15 cellular contexts compared by ENCODE assay signal in the genomic region with DNA sequence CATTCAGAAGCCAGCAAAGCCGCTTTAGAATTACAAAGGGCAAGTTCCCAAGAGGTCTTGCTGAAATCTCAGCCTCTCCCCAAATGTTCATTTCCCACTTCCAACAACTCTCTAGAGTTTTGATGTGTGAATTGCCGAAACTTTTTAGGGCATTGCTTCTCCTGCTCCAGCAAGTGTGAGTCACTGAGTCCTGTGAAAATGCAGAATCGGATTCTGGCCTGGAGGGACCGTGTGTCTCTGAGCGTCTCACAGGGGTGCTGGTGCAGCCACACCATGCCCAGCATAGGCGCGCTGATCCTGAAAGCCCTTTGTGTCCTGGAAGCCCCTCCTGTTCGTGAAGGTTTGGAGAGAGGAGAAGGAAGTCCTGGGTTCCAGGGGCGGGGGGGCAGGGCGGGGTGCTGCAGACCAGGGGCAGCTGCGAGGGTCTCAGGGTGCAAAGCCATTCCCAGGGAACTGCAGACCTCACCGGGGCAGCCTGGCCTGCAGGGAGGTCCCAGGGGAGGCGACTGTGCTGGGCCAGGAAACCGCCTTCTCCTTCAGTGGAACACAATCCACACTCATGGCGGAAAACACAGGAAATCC. TPM values are rescaled to one million over a fixed set of nuclear protein-coding genes. Genes with fewer than 3 reads are reported as not detected.
DNase-seq lines count a peak whose midpoint lies in the region; ATAC-seq and TF ChIP-seq lines count a peak whose summit lies in the region.
"Had no signal": no experiment of that assay in that cellular context is flagged by ENCODE, and none has a peak within 500 bp of the region (broad histone marks: within the 10 kb centered on the region; RNA-seq: fewer than 3 reads in every experiment).

No MANE protein-coding gene starts in this region.

- H2AK5ac ChIP-seq in mesenchymal stem cell (ENCODE audit: low read length, severe bottlenecking): no peak overlapping the region

- H2AFZ ChIP-seq in mesenchymal stem cell (ENCODE audit: low read depth, low read length): no peak overlapping the region

- no peak overlapping the region for H2BK12ac ChIP-seq in mesenchymal stem cell (ENCODE audit: low read length in 2 of 2)

- in situ Hi-C loops in transverse colon (cut with MboI; ENCODE audit: low pct_ligation_motif_present in 1 of 4, low pct_unique_long_range_greater_than_20kb in 1 of 4, low sequenced_read_pairs in 3 of 4): no loop called here

- H4K8ac ChIP-seq in mesenchymal stem cell (ENCODE audit: low read length): no peak overlapping the region

- 67% methylated on average over 14 of the region's 15 CpGs for WGBS in mesenchymal stem cell
- 57 to 61% methylated on average over 1 to 15 of the region's 15 CpGs for WGBS in transverse colon (ENCODE audit: low coverage in 1 of 2), 2 donors

- H3K4me1 ChIP-seq in mesenchymal stem cell (ENCODE audit: control insufficient read depth, insufficient read depth, low read depth, low read length) (peaks cover 46% of the 10 kb centered on the region), transverse colon (peaks cover 3 to 42% (median 12%) of the 10 kb centered on the region in 4 donors)
- H3K4me1 ChIP-seq: A549 had no signal

- H3K27ac Mint-ChIP-seq in activated naive CD4-positive, alpha-beta T cell treated with anti-CD3 and anti-CD28 coated beads, Interleukin-2, amount 50 U/mL, for 72 hours: peak overlapping the region in 1 of 2 donors; percentile 56
- H3K27ac Mint-ChIP-seq: dendritic cell treated with granulocyte-macrophage colony-stimulating factor and Interleukin-4, amounts not matched to agents 40 ng/mL and 50 ng/mL, for 4 days had no signal

- no peak for DNase-seq in Right ventricle myocardium superior
- no peak for DNase-seq in left cardiac atrium
- peak; percentile 62 for DNase-seq in dermis blood vessel endothelial cell
- DNase-seq in mesenchymal stem cell: peak; percentile 20
- no peak for DNase-seq in transverse colon
- DNase-seq in HuH-7 (ENCODE audit: low spot score): no peak
- no peak for DNase-seq in activated naive CD4-positive, alpha-beta T cell treated with Interleukin-2 at 50 U/mL for 16 hours
- DNase-seq in activated naive CD4-positive, alpha-beta T cell treated with anti-CD3 and anti-CD28 coated beads, Interleukin-2, amount 50 U/mL, for 72 hours (ENCODE audit: low spot score in 2 of 2): no peak
- DNase-seq: DMS153; foreskin melanocyte; naive thymus-derived CD8-positive, alpha-beta T cell; NCI-H2107; stimulated activated CD4-positive, alpha-beta T cell treated with anti-CD3 and anti-CD28 coated beads, Interleukin-12 subunit alpha, Interleukin-12 subunit beta, amount 100 ng/mL, for 4 hours had no signal

- TF ChIP-seq POLR2A in transverse colon (IDR thresholded peaks at IDR 0.05): no peak

- no peak overlapping the region for H2BK15ac ChIP-seq in mesenchymal stem cell (ENCODE audit: low read depth, poor library complexity, severe bottlenecking)

- peak overlapping the region; percentile 45 for H3K9ac ChIP-seq in mesenchymal stem cell (ENCODE audit: low read length)

- H2BK5ac ChIP-seq in mesenchymal stem cell (ENCODE audit: low read depth, low read length, poor library complexity, severe bottlenecking): no peak overlapping the region

- peak overlapping the region in 1 of 2 experiments; percentile 13 for H3K18ac ChIP-seq in mesenchymal stem cell (ENCODE audit: low read depth in 1 of 2, low read length in 2 of 2)

- H3K36me3 ChIP-seq in mesenchymal stem cell (ENCODE audit: control insufficient read depth in 1 of 2, insufficient read depth in 2 of 2, low read depth in 1 of 2, low read length in 2 of 2): peaks cover 0 to 6% of the 10 kb centered on the region in 2 experiments
- no peaks in the 10 kb centered on the region for H3K36me3 ChIP-seq in transverse colon

- no peak overlapping the region for H4K91ac ChIP-seq in mesenchymal stem cell (ENCODE audit: low read length)

- H3K27ac ChIP-seq in mesenchymal stem cell (ENCODE audit: low read length, poor library complexity, severe bottlenecking): no peak overlapping the region
- H3K27ac ChIP-seq in transverse colon: peak overlapping the region; percentile 20 to 62 (median 52)
- H3K27ac ChIP-seq: A549 had no signal

- no peak for TF ChIP-seq EP300 in transverse colon (IDR thresholded peaks at IDR 0.05; ENCODE audit: low read depth)

- no peak for TF ChIP-seq CTCF in transverse colon (IDR thresholded peaks at IDR 0.05)

- H3K14ac ChIP-seq in mesenchymal stem cell (ENCODE audit: low read length in 2 of 2): no peak overlapping the region

- H3K4me2 ChIP-seq in mesenchymal stem cell (ENCODE audit: low read length, poor library complexity, severe bottlenecking): no peak overlapping the region
- H3K4me2 ChIP-seq: A549 had no signal

- H3K27me3 ChIP-seq in mesenchymal stem cell (ENCODE audit: control insufficient read depth in 1 of 2, insufficient read depth in 1 of 2, low read length in 2 of 2): peaks cover 0 to 56% of the 10 kb centered on the region in 2 experiments
- H3K27me3 ChIP-seq in transverse colon: peaks cover 18% of the 10 kb centered on the region

- peak overlapping the region in 1 of 2 experiments; percentile 64 for H3K4me3 ChIP-seq in mesenchymal stem cell (ENCODE audit: insufficient read depth in 1 of 2, low read depth in 1 of 2, low read length in 2 of 2)
- H3K4me3 ChIP-seq in transverse colon: no peak overlapping the region
- H3K4me3 ChIP-seq: A549 had no signal

- no peak overlapping the region for H3K23ac ChIP-seq in mesenchymal stem cell (ENCODE audit: low read length in 2 of 2)

- peaks cover 3 to 4% of the 10 kb centered on the region in 2 donors for H3K9me3 Mint-ChIP-seq in activated naive CD4-positive, alpha-beta T cell treated with anti-CD3 and anti-CD28 coated beads, Interleukin-2, amount 50 U/mL, for 72 hours

- ATAC-seq in Right ventricle myocardium superior (ENCODE audit: poor library complexity) (peak; percentile 8), left cardiac atrium (no peak)
- ATAC-seq in activated naive CD4-positive, alpha-beta T cell treated with anti-CD3 and anti-CD28 coated beads, Interleukin-2, amount 50 U/mL, for 72 hours: no peak
- ATAC-seq: A549; naive thymus-derived CD8-positive, alpha-beta T cell had no signal

- H3K79me1 ChIP-seq in mesenchymal stem cell (replicated peaks; ENCODE audit: low read length, poor library complexity, severe bottlenecking): no peaks in the 10 kb centered on the region

- no peak overlapping the region for H2BK120ac ChIP-seq in mesenchymal stem cell (ENCODE audit: low read depth, low read length)

- no peaks in the 10 kb centered on the region for H3K9me3 ChIP-seq in mesenchymal stem cell (ENCODE audit: control insufficient read depth, low read length)
- H3K9me3 ChIP-seq in transverse colon: no peaks in the 10 kb centered on the region
- H3K9me3 ChIP-seq: A549 had no signal

- peaks cover 0 to 3% of the 10 kb centered on the region in 2 donors for H3K36me3 Mint-ChIP-seq in activated naive CD4-positive, alpha-beta T cell treated with anti-CD3 and anti-CD28 coated beads, Interleukin-2, amount 50 U/mL, for 72 hours

- H3K4ac ChIP-seq in mesenchymal stem cell (ENCODE audit: low read depth in 1 of 2, low read length in 2 of 2): no peak overlapping the region

- intact Hi-C loops in Right ventricle myocardium superior (cut with DNase I) (no loop called here), left cardiac atrium (cut with DNase I) (no loop called here), transverse colon (cut with DNase I; ENCODE audit: low total_unique reads) (no loop called here)

RNA-seq across cellular contexts. Expression of a gene that starts 43.7 kb away (rescaled TPM):
- total RNA-seq in Right ventricle myocardium superior (11.6 TPM), left cardiac atrium (10 to 100 TPM; 20.6 to 21.7 TPM), dermis blood vessel endothelial cell (27.0 and 32.0 TPM in 2 replicates), transverse colon (10 to 100 TPM in 3 of 4 donors, 1 to 10 TPM in 1; 6.8 to 32.2 (median 17.3) TPM)
- 4.7 TPM for polyA plus RNA-seq in mesenchymal stem cell (2013, experiment 1 of 2)
- 5.0 TPM for polyA plus RNA-seq in mesenchymal stem cell (2013, experiment 2 of 2)
- total RNA-seq in activated naive CD4-positive, alpha-beta T cell treated with anti-CD3 and anti-CD28 coated beads, Interleukin-2, amount 50 U/mL, for 72 hours: 10 to 100 TPM; 24.4 to 37.4 TPM

Comparison
In these comparisons a context has a peak if more than half of its experiments do, and no peak if none do; other contexts are left out.
1. DNase-seq: peak in dermis blood vessel endothelial cell (single experiment) and mesenchymal stem cell (single experiment); none in Right ventricle myocardium superior (single experiment), left cardiac atrium (single experiment), transverse colon (single experiment), HuH-7 (single experiment), activated naive CD4-positive, alpha-beta T cell treated with Interleukin-2 at 50 U/mL for 16 hours (single experiment) and activated naive CD4-positive, alpha-beta T cell treated with anti-CD3 and anti-CD28 coated beads, Interleukin-2, amount 50 U/mL, for 72 hours (0 of 2).